ENCODE assay signal across 9 cellular contexts in the genomic region with DNA sequence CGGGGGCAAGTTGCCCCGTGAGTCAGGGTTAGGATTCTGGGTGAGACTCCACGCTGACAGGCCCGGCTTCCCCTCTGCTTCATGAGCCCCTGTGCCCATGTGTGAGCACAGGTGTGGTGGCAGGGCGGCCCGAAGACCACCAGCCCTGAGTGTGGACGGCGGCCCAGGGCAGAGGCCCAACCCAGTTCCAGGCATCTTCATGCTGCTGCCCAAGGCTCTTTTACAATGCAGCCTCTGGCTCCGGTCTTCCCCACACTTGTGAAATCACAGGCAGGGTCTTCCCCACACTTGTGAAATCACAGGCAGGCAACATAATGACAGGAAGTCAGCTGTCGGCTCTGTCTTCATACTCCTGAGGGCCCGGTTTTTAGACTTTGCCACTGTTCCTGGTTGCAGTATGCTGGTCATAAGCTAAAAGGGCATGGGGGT.
DNase-seq lines count a peak whose midpoint lies in the region; ATAC-seq, FAIRE-seq and TF ChIP-seq lines count a peak whose summit lies in the region.
"Had no signal": no experiment of that assay in that cellular context is flagged by ENCODE, and none has a peak within 500 bp of the region (broad histone marks: within the 10 kb centered on the region; RNA-seq: fewer than 3 reads in every experiment).

No MANE protein-coding gene starts in this region.

- no peak for TF ChIP-seq POLR2A in endothelial cell of umbilical vein (IDR thresholded peaks at IDR 0.05; ENCODE audit: low read depth, low read length)

- no peaks in the 10 kb centered on the region for H3K27me3 ChIP-seq in endothelial cell of umbilical vein (ENCODE audit: control insufficient read depth in 2 of 2, insufficient read depth in 2 of 2, low read length in 2 of 2)
- H3K27me3 ChIP-seq: body of pancreas had no signal

- dilution Hi-C loops in endothelial cell of umbilical vein (cut with MboI; ENCODE audit: extremely low pct_ligation_motif_present, low sequenced_read_pairs), result no loop called here

- no peak overlapping the region for H2AFZ ChIP-seq in endothelial cell of umbilical vein (ENCODE audit: low read depth, low read length)

- peak; percentile 83 for FAIRE-seq in endothelial cell of umbilical vein (lab: Jason Lieb, UNC)

- H3K4me3 Mint-ChIP-seq in chondrocyte (ENCODE audit: unreplicated experiment), result no peak overlapping the region

- H3K4me2 ChIP-seq in endothelial cell of umbilical vein (ENCODE audit: insufficient read depth, low read length), result peak overlapping the region; percentile 7

- H3K27ac Mint-ChIP-seq in chondrocyte (ENCODE audit: unreplicated experiment), result no peak overlapping the region

- H3K9me1 ChIP-seq in endothelial cell of umbilical vein (replicated peaks; ENCODE audit: control insufficient read depth, extremely low read depth, insufficient read depth, low read length), result no peaks in the 10 kb centered on the region

- ATAC-seq in HG02571 (IDR thresholded peaks at IDR 0.05; ENCODE audit: unreplicated experiment) (no peak), GM19463 (IDR thresholded peaks at IDR 0.05; ENCODE audit: unreplicated experiment) (no peak)

- H3K36me3 ChIP-seq in endothelial cell of umbilical vein (ENCODE audit: control insufficient read depth in 2 of 2, extremely low read depth in 1 of 2, insufficient read depth in 2 of 2, low read length in 2 of 2), result peaks cover 2 to 18% of the 10 kb centered on the region in 2 experiments

- DNase-seq in GF-D8 (lab: John Stamatoyannopoulos, UW), result peak; percentile 68
- peak; percentile 96 for DNase-seq in NOMO-1 treated with DMSO at 0.1 percent for 48 hours (lab: John Stamatoyannopoulos, UW; ENCODE audit: unreplicated experiment)
- DNase-seq in endothelial cell of umbilical vein (ENCODE audit: low read depth, low spot score), result peak; percentile 54
- peak; percentile 44 for DNase-seq in pons (ENCODE audit: low spot score)
- DNase-seq in DMS153 (lab: John Stamatoyannopoulos, UW), result no peak
- no peak for DNase-seq in chondrocyte (ENCODE audit: low spot score)

- no peaks in the 10 kb centered on the region for H3K9me3 Mint-ChIP-seq in chondrocyte (ENCODE audit: low read depth)

- H3K36me3 Mint-ChIP-seq in chondrocyte (ENCODE audit: low read depth), result peaks cover 32% of the 10 kb centered on the region

- H4K20me1 ChIP-seq in endothelial cell of umbilical vein (replicated peaks; ENCODE audit: control insufficient read depth, extremely low read depth, insufficient read depth, low read length), result no peaks in the 10 kb centered on the region

- peak overlapping the region; percentile 87 for H3K27ac ChIP-seq in endothelial cell of umbilical vein (ENCODE audit: insufficient read depth, low read depth, low read length)

- H3K9ac ChIP-seq in endothelial cell of umbilical vein (replicated peaks; ENCODE audit: extremely low read depth, insufficient read depth, low read length), result peak overlapping the region; percentile 50

- CTCF ChIA-PET in endothelial cell of umbilical vein (lab: Charles Lee), result no interaction called here

- H3K79me2 ChIP-seq in endothelial cell of umbilical vein (ENCODE audit: control insufficient read depth, insufficient read depth, low read length), result peaks cover 60% of the 10 kb centered on the region

- H3K9me3 ChIP-seq in endothelial cell of umbilical vein (replicated peaks; ENCODE audit: control insufficient read depth, insufficient read depth, low read length), result no peaks in the 10 kb centered on the region
- H3K9me3 ChIP-seq: body of pancreas had no signal

- POLR2A ChIA-PET in endothelial cell of umbilical vein (lab: Charles Lee), result no interaction called here

- peaks cover 46% of the 10 kb centered on the region for H3K4me1 Mint-ChIP-seq in chondrocyte (ENCODE audit: low read depth)

- no peak overlapping the region for H3K4me3 ChIP-seq in endothelial cell of umbilical vein (replicated peaks in 1 of 3; ENCODE audit: insufficient read depth in 1 of 3, low read depth in 1 of 3, low read length in 3 of 3)
- H3K4me3 ChIP-seq: body of pancreas had no signal

- BruUV-seq in endothelial cell of umbilical vein (replicated peaks; lab: Mats Ljungman, UMichigan), result TSS peak; percentile 29

- H3K27me3 Mint-ChIP-seq in chondrocyte (ENCODE audit: low read depth), result no peaks in the 10 kb centered on the region

- no peak for TF ChIP-seq CTCF in endothelial cell of umbilical vein (IDR thresholded peaks at IDR 0.05; ENCODE audit: extremely low read depth in 1 of 2, insufficient read depth in 1 of 2, low read depth in 1 of 2, low read length in 2 of 2)
- TF ChIP-seq CTCF in chondrocyte (IDR thresholded peaks at IDR 0.05), result no peak

- intact Hi-C loops in endothelial cell of umbilical vein (cut with micrococcal nuclease), result loop anchor here (5.0 kb wide), 1 partner anchor 218 kb away; no protein-coding TSS in a partner anchor

- peaks cover 56% of the 10 kb centered on the region for H3K4me1 ChIP-seq in endothelial cell of umbilical vein (ENCODE audit: control insufficient read depth, extremely low read depth, insufficient read depth, low read length)

TF ChIP-seq in endothelial cell of umbilical vein, 7 proteins besides CTCF, POLR2A, EP300 and RAD21:
- no peak for TF ChIP-seq MYC (IDR thresholded peaks at IDR 0.05; ENCODE audit: low read depth, low read length)
- TF ChIP-seq FOS (IDR thresholded peaks at IDR 0.05; ENCODE audit: borderline replicate concordance, insufficient read depth, low read length), result no peak
- TF ChIP-seq POLR2AphosphoS5 (IDR thresholded peaks at IDR 0.05; ENCODE audit: insufficient read depth, low read depth, low read length), result peak; percentile 11
- TF ChIP-seq EZH2 (IDR thresholded peaks at IDR 0.05; ENCODE audit: borderline replicate concordance, low read depth, low read length, severe bottlenecking), result no peak
TF ChIP-seq in endothelial cell of umbilical vein: peak in this region for 1.

Comparison
In these comparisons a context has a peak if more than half of its experiments do, and no peak if none do; other contexts are left out.
1. DNase-seq: peak in GF-D8 (single experiment), NOMO-1 treated with DMSO at 0.1 percent for 48 hours (single experiment), endothelial cell of umbilical vein (single experiment) and pons (single experiment); none in DMS153 (single experiment) and chondrocyte (single experiment).